In the genomic region with DNA sequence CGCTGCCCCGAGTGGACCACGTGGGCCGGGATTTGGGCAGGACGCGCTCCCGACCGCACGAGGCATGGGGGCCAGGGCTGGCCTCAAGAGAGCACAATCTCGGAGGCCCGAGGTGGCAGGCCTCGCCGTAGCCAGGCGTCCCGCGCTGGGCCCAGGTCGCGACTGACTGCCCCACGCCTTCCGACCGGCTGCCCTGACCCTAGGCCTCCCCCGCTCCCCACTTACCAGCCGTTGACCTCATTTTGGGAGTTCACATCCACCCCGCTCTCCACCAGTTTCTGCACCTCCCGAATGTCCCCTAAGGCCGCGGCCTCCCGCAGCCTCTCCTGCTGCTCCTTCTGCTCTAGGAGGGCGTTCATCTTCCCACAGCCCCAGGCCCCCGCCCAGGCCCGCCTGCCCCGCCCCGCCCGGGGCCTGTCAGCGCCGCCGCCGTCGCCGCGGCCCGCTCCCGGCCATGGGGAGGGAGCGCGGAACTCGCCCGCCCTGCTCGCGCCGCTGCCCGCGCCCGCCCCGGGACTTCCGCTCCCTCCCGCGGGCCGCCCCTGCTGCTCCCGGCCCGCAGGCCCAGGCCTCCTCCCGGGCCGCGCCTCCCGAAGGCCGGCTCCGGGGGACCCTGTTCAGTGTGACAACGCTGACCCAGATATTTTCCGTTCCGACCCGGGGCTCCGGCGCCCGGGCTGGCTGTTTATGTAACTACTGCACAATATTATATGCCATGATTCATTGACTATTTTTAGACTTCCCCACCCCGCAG, we compare ENCODE assay signal across 1 cellular context.
TF ChIP-seq lines count a peak whose summit lies in the region.

A gene with protein sequence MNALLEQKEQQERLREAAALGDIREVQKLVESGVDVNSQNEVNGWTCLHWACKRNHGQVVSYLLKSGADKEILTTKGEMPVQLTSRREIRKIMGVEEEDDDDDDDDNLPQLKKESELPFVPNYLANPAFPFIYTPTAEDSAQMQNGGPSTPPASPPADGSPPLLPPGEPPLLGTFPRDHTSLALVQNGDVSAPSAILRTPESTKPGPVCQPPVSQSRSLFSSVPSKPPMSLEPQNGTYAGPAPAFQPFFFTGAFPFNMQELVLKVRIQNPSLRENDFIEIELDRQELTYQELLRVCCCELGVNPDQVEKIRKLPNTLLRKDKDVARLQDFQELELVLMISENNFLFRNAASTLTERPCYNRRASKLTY (minus strand): TSS at position 619 of the 754 bp plus-strand sequence. CDS start 260 bp downstream, at position 359.

TF ChIP-seq in HepG2, 621 proteins besides CTCF, POLR2A, EP300 and RAD21 (continued from another document and continues in another):
- TF ChIP-seq, protein P1, sequence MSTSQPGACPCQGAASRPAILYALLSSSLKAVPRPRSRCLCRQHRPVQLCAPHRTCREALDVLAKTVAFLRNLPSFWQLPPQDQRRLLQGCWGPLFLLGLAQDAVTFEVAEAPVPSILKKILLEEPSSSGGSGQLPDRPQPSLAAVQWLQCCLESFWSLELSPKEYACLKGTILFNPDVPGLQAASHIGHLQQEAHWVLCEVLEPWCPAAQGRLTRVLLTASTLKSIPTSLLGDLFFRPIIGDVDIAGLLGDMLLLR (CRISPR knock-in tag; IDR thresholded peaks at IDR 0.05): peak; percentile 93
- TF ChIP-seq RBM22 (optimal IDR thresholded peaks at IDR 0.05; ENCODE audit: low read length) (peak; percentile 53), ZNF552 (CRISPR knock-in tag; IDR thresholded peaks at IDR 0.05; ENCODE audit: borderline replicate concordance) (peak; percentile 71; the same call in 1 of the 2 replicates), GABPA (IDR thresholded peaks at IDR 0.05; ENCODE audit: low read depth, low read length) (peak; percentile 75), GABPA (CRISPR knock-in tag; IDR thresholded peaks at IDR 0.05; ENCODE audit: low read depth) (peak; percentile 89), NR3C1 (CRISPR knock-in tag; IDR thresholded peaks at IDR 0.05) (no peak), CEBPB (IDR thresholded peaks at IDR 0.05; ENCODE audit: borderline replicate concordance, low read depth, low read length) (peak; percentile 57), PHF21A (CRISPR knock-in tag; IDR thresholded peaks at IDR 0.05) (peak; percentile 97), ZNF33A (CRISPR knock-in tag; IDR thresholded peaks at IDR 0.05; ENCODE audit: borderline replicate concordance) (no peak; the same call in 1 of the 2 replicates), ARNT2 (CRISPR knock-in tag; IDR thresholded peaks at IDR 0.05; ENCODE audit: low read depth) (peak; percentile 74; the same call in 1 of the 2 replicates), ZNF446 (CRISPR knock-in tag; IDR thresholded peaks at IDR 0.05) (no peak), ARID2 (CRISPR knock-in tag; IDR thresholded peaks at IDR 0.05; ENCODE audit: borderline replicate concordance) (no peak; the same call in none of the 2 replicates), ZNF17 (CRISPR knock-in tag; IDR thresholded peaks at IDR 0.05) (peak; percentile 40; the same call in 1 of the 2 replicates), TEAD2 (CRISPR knock-in tag; IDR thresholded peaks at IDR 0.05) (no peak; the same call in 1 of the 2 replicates), ZNF441 (CRISPR knock-in tag; IDR thresholded peaks at IDR 0.05; ENCODE audit: borderline replicate concordance) (0 out of 2 replicates have a peak, but pooled peaks have one; percentile 36), HMG20B (CRISPR knock-in tag; conservative IDR thresholded peaks at IDR 0.05) (0 out of 2 replicates have a peak, but pooled peaks have one; percentile 65), MXD4 (CRISPR knock-in tag; IDR thresholded peaks at IDR 0.05) (peak; percentile 44; the same call in 1 of the 2 replicates), KDM6A (CRISPR knock-in tag; IDR thresholded peaks at IDR 0.05; ENCODE audit: low read depth) (no peak), PITX1 (CRISPR knock-in tag; IDR thresholded peaks at IDR 0.05) (peak; percentile 67), MAFG (CRISPR knock-in tag; IDR thresholded peaks at IDR 0.05) (no peak), ZNF138 (CRISPR knock-in tag; IDR thresholded peaks at IDR 0.05; ENCODE audit: low read depth) (peak; percentile 65), HOXA5 (CRISPR knock-in tag; IDR thresholded peaks at IDR 0.05) (no peak), ZIK1 (CRISPR knock-in tag; IDR thresholded peaks at IDR 0.05; ENCODE audit: borderline replicate concordance, low read depth) (peak; percentile 35; the same call in 1 of the 2 replicates), GTF2F1 (IDR thresholded peaks at IDR 0.05; ENCODE audit: low read length) (peak; percentile 87), NFE2L1 (CRISPR knock-in tag; IDR thresholded peaks at IDR 0.05; ENCODE audit: borderline replicate concordance) (0 out of 2 replicates have a peak, but pooled peaks have one; percentile 31), KAT2B (IDR thresholded peaks at IDR 0.05; ENCODE audit: borderline replicate concordance, low read depth, low read length) (no peak), ZNF317 (CRISPR knock-in tag; IDR thresholded peaks at IDR 0.05) (0 out of 2 replicates have a peak, but pooled peaks have one; percentile 41), NFYC (CRISPR knock-in tag; IDR thresholded peaks at IDR 0.05) (no peak), ZNF510 (CRISPR knock-in tag; IDR thresholded peaks at IDR 0.05; ENCODE audit: low read depth) (0 out of 2 replicates have a peak, but pooled peaks have one; percentile 35), DNMT3B (CRISPR knock-in tag; conservative IDR thresholded peaks at IDR 0.05) (peak; percentile 85; the same call in 1 of the 2 replicates)
- TF ChIP-seq, protein P2, sequence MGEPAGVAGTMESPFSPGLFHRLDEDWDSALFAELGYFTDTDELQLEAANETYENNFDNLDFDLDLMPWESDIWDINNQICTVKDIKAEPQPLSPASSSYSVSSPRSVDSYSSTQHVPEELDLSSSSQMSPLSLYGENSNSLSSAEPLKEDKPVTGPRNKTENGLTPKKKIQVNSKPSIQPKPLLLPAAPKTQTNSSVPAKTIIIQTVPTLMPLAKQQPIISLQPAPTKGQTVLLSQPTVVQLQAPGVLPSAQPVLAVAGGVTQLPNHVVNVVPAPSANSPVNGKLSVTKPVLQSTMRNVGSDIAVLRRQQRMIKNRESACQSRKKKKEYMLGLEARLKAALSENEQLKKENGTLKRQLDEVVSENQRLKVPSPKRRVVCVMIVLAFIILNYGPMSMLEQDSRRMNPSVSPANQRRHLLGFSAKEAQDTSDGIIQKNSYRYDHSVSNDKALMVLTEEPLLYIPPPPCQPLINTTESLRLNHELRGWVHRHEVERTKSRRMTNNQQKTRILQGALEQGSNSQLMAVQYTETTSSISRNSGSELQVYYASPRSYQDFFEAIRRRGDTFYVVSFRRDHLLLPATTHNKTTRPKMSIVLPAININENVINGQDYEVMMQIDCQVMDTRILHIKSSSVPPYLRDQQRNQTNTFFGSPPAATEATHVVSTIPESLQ (CRISPR knock-in tag; conservative IDR thresholded peaks at IDR 0.05): 0 out of 2 replicates have a peak, but pooled peaks have one; percentile 37
- TF ChIP-seq, protein P3, sequence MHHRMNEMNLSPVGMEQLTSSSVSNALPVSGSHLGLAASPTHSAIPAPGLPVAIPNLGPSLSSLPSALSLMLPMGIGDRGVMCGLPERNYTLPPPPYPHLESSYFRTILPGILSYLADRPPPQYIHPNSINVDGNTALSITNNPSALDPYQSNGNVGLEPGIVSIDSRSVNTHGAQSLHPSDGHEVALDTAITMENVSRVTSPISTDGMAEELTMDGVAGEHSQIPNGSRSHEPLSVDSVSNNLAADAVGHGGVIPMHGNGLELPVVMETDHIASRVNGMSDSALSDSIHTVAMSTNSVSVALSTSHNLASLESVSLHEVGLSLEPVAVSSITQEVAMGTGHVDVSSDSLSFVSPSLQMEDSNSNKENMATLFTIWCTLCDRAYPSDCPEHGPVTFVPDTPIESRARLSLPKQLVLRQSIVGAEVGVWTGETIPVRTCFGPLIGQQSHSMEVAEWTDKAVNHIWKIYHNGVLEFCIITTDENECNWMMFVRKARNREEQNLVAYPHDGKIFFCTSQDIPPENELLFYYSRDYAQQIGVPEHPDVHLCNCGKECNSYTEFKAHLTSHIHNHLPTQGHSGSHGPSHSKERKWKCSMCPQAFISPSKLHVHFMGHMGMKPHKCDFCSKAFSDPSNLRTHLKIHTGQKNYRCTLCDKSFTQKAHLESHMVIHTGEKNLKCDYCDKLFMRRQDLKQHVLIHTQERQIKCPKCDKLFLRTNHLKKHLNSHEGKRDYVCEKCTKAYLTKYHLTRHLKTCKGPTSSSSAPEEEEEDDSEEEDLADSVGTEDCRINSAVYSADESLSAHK (CRISPR knock-in tag; IDR thresholded peaks at IDR 0.05; ENCODE audit: borderline replicate concordance): no peak
- TF ChIP-seq, protein P4, sequence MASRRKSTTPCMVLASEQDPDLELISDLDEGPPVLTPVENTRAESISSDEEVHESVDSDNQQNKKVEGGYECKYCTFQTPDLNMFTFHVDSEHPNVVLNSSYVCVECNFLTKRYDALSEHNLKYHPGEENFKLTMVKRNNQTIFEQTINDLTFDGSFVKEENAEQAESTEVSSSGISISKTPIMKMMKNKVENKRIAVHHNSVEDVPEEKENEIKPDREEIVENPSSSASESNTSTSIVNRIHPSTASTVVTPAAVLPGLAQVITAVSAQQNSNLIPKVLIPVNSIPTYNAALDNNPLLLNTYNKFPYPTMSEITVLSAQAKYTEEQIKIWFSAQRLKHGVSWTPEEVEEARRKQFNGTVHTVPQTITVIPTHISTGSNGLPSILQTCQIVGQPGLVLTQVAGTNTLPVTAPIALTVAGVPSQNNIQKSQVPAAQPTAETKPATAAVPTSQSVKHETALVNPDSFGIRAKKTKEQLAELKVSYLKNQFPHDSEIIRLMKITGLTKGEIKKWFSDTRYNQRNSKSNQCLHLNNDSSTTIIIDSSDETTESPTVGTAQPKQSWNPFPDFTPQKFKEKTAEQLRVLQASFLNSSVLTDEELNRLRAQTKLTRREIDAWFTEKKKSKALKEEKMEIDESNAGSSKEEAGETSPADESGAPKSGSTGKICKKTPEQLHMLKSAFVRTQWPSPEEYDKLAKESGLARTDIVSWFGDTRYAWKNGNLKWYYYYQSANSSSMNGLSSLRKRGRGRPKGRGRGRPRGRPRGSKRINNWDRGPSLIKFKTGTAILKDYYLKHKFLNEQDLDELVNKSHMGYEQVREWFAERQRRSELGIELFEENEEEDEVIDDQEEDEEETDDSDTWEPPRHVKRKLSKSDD (CRISPR knock-in tag; IDR thresholded peaks at IDR 0.05; ENCODE audit: low read depth): peak; percentile 5; the same call in 1 of the 2 replicates
- TF ChIP-seq, protein P5, sequence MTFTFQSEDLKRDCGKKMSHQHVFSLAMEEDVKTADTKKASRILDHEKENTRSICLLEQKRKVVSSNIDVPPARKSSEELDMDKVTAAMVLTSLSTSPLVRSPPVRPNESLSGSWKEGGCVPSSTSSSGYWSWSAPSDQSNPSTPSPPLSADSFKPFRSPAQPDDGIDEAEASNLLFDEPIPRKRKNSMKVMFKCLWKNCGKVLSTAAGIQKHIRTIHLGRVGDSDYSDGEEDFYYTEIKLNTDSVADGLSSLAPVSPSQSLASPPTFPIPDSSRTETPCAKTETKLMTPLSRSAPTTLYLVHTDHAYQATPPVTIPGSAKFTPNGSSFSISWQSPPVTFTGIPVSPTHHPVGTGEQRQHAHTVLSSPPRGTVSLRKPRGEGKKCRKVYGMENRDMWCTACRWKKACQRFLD (CRISPR knock-in tag; IDR thresholded peaks at IDR 0.05; ENCODE audit: borderline replicate concordance): peak; percentile 91; the same call in 1 of the 2 replicates
- TF ChIP-seq, protein P6, sequence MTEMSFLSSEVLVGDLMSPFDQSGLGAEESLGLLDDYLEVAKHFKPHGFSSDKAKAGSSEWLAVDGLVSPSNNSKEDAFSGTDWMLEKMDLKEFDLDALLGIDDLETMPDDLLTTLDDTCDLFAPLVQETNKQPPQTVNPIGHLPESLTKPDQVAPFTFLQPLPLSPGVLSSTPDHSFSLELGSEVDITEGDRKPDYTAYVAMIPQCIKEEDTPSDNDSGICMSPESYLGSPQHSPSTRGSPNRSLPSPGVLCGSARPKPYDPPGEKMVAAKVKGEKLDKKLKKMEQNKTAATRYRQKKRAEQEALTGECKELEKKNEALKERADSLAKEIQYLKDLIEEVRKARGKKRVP (CRISPR knock-in tag; IDR thresholded peaks at IDR 0.05): peak in 1 of 2 experiments; percentile 78; a peak in 2 of 4 replicates
- TF ChIP-seq, protein P7, sequence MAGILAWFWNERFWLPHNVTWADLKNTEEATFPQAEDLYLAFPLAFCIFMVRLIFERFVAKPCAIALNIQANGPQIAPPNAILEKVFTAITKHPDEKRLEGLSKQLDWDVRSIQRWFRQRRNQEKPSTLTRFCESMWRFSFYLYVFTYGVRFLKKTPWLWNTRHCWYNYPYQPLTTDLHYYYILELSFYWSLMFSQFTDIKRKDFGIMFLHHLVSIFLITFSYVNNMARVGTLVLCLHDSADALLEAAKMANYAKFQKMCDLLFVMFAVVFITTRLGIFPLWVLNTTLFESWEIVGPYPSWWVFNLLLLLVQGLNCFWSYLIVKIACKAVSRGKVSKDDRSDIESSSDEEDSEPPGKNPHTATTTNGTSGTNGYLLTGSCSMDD (CRISPR knock-in tag; IDR thresholded peaks at IDR 0.05): no peak; the same call in 1 of the 2 replicates
- TF ChIP-seq, protein P8, sequence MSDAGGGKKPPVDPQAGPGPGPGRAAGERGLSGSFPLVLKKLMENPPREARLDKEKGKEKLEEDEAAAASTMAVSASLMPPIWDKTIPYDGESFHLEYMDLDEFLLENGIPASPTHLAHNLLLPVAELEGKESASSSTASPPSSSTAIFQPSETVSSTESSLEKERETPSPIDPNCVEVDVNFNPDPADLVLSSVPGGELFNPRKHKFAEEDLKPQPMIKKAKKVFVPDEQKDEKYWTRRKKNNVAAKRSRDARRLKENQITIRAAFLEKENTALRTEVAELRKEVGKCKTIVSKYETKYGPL (CRISPR knock-in tag; IDR thresholded peaks at IDR 0.05): peak; percentile 97
- TF ChIP-seq, protein P9, sequence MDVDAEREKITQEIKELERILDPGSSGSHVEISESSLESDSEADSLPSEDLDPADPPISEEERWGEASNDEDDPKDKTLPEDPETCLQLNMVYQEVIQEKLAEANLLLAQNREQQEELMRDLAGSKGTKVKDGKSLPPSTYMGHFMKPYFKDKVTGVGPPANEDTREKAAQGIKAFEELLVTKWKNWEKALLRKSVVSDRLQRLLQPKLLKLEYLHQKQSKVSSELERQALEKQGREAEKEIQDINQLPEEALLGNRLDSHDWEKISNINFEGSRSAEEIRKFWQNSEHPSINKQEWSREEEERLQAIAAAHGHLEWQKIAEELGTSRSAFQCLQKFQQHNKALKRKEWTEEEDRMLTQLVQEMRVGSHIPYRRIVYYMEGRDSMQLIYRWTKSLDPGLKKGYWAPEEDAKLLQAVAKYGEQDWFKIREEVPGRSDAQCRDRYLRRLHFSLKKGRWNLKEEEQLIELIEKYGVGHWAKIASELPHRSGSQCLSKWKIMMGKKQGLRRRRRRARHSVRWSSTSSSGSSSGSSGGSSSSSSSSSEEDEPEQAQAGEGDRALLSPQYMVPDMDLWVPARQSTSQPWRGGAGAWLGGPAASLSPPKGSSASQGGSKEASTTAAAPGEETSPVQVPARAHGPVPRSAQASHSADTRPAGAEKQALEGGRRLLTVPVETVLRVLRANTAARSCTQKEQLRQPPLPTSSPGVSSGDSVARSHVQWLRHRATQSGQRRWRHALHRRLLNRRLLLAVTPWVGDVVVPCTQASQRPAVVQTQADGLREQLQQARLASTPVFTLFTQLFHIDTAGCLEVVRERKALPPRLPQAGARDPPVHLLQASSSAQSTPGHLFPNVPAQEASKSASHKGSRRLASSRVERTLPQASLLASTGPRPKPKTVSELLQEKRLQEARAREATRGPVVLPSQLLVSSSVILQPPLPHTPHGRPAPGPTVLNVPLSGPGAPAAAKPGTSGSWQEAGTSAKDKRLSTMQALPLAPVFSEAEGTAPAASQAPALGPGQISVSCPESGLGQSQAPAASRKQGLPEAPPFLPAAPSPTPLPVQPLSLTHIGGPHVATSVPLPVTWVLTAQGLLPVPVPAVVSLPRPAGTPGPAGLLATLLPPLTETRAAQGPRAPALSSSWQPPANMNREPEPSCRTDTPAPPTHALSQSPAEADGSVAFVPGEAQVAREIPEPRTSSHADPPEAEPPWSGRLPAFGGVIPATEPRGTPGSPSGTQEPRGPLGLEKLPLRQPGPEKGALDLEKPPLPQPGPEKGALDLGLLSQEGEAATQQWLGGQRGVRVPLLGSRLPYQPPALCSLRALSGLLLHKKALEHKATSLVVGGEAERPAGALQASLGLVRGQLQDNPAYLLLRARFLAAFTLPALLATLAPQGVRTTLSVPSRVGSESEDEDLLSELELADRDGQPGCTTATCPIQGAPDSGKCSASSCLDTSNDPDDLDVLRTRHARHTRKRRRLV (CRISPR knock-in tag; IDR thresholded peaks at IDR 0.05): no peak
